ENCODE assay signal across 21 cellular contexts in the genomic region with DNA sequence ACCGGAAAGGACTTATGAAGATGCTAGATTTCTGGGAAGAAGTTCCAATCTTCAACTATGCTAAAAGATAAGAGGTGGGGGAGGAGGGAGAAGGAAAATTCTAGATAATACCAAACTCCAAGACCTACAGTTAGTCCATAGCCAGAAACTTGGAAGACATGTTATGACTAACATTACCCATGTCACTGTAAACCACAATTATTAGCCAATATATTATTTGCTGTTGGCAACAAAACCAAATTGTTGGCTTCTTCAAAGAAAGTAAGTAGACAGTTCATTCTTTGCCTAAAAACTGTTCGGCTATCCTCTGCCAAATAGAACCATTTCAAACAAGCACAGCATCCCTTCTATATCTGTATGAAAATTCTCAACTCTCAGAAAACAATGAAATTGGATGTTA. TPM values are rescaled to one million over a fixed set of nuclear protein-coding genes. Genes with fewer than 3 reads are reported as not detected.
"Had no signal": no experiment of that assay in that cellular context is flagged by ENCODE, and none has a peak within 500 bp of the region (broad histone marks: within the 10 kb centered on the region; RNA-seq: fewer than 3 reads in every experiment).

No MANE protein-coding gene starts in this region.

- H3K27me3 ChIP-seq: gastroesophageal sphincter, right lobe of liver, testis, tibial nerve had no signal

- DNase-seq: cerebellar nuclear complex; foreskin fibroblast; glutamatergic neuron; immature natural killer cell; left ventricle myocardium inferior; mesendoderm; naive B cell; occipital lobe; psoas muscle; retina; right lobe of liver; spleen; stimulated activated CD4-positive, alpha-beta T cell treated with anti-CD3 and anti-CD28 coated beads, Interleukin-15, amount 100 ng/mL, for 24 hours; stimulated activated CD4-positive, alpha-beta T cell treated with anti-CD3 and anti-CD28 coated beads, Interleukin-1b, Interleukin-23, amount 100 ng/mL, for 48 hours; stimulated activated CD4-positive, alpha-beta T cell treated with anti-CD3 and anti-CD28 coated beads, Interleukin-4, amount 100 ng/mL, for 24 hours; stimulated activated naive CD8-positive, alpha-beta T cell treated with anti-CD3 and anti-CD28 coated beads, Interleukin-15, amount 100 ng/mL, for 72 hours; testis had no signal

- H3K4me1 ChIP-seq: gastroesophageal sphincter, left ventricle myocardium inferior, psoas muscle, right lobe of liver, spleen, testis, tibial nerve had no signal

- H3K4me3 ChIP-seq: gastroesophageal sphincter, left ventricle myocardium inferior, lung, psoas muscle, right lobe of liver, spleen, testis, tibial nerve had no signal

- H3K36me3 ChIP-seq: gastroesophageal sphincter, left ventricle myocardium inferior, right lobe of liver, spleen, tibial nerve had no signal

- H3K9me3 ChIP-seq: gastroesophageal sphincter, left ventricle myocardium inferior, psoas muscle, right lobe of liver, spleen, testis, tibial nerve had no signal

- H3K27ac ChIP-seq: gastroesophageal sphincter, left ventricle myocardium inferior, psoas muscle, right lobe of liver, spleen, testis, tibial nerve had no signal

- ATAC-seq: gastroesophageal sphincter; psoas muscle; right lobe of liver; stimulated activated memory B cell treated with anti-CD40 and anti-IgM and Interleukin-4, amounts not matched to agents 10 μg/mL and 1 μg/mL and 100 μg/mL, for 72 hours; stimulated activated naive CD8-positive, alpha-beta T cell treated with anti-CD3 and anti-CD28 coated beads, Interleukin-15, amount 100 ng/mL, for 72 hours had no signal

RNA-seq across cellular contexts. Expression of gene PRLR, which starts 25.1 kb away (rescaled TPM):
- polyA plus RNA-seq: immature natural killer cell had no signal
